ENCODE assay signal across 12 cellular contexts in genomic region chr16:10961231-10961630, GRCh38. TPM values are rescaled to one million over a fixed set of nuclear protein-coding genes. Genes with fewer than 3 reads are reported as not detected.
DNase-seq lines count a peak whose midpoint lies in the region; ATAC-seq, FAIRE-seq and TF ChIP-seq lines count a peak whose summit lies in the region.
"Had no signal": no experiment of that assay in that cellular context is flagged by ENCODE, and none has a peak within 500 bp of the region (broad histone marks: within the 10 kb centered on the region; RNA-seq: fewer than 3 reads in every experiment).

No MANE protein-coding gene starts in this region.

- peaks cover 14% of the 10 kb centered on the region for H3K36me3 Mint-ChIP-seq in activated naive CD4-positive, alpha-beta T cell treated with anti-CD3 and anti-CD28 coated beads, Interleukin-2, amount 50 U/mL, for 24 hours

- no peak overlapping the region for H3K4me2 ChIP-seq in MM.1S (ENCODE audit: low read depth, low read length)

- H4K20me1 ChIP-seq in MM.1S (ENCODE audit: insufficient read depth, low read length) = no peaks in the 10 kb centered on the region

- H3K27me3 ChIP-seq in bronchial epithelial cell (ENCODE audit: control insufficient read depth, insufficient read depth, low read length) (no peaks in the 10 kb centered on the region), MM.1S (replicated peaks; ENCODE audit: insufficient read depth, low read length) (no peaks in the 10 kb centered on the region)
- H3K27me3 ChIP-seq: spleen, tibial nerve had no signal

- H3K9me3 Mint-ChIP-seq in activated naive CD4-positive, alpha-beta T cell treated with anti-CD3 and anti-CD28 coated beads, Interleukin-2, amount 50 U/mL, for 24 hours = no peaks in the 10 kb centered on the region
- H3K9me3 Mint-ChIP-seq: activated CD4-positive, alpha-beta T cell treated with anti-CD3 and anti-CD28 coated beads, Interleukin-2, amount 10 ng/mL, durations not matched to agents 24 days and 14 days had no signal

- no peaks in the 10 kb centered on the region for H3K27me3 Mint-ChIP-seq in activated naive CD4-positive, alpha-beta T cell treated with anti-CD3 and anti-CD28 coated beads, Interleukin-2, amount 50 U/mL, for 24 hours
- H3K27me3 Mint-ChIP-seq: activated CD4-positive, alpha-beta T cell treated with anti-CD3 and anti-CD28 coated beads, Interleukin-2, amount 10 ng/mL, durations not matched to agents 24 days and 14 days had no signal

- FAIRE-seq in bronchial epithelial cell (lab: Jason Lieb, UNC) = no peak

- ATAC-seq in HG02938 (IDR thresholded peaks at IDR 0.05; ENCODE audit: unreplicated experiment) = no peak

- no peak overlapping the region for H3K4me3 ChIP-seq in bronchial epithelial cell (ENCODE audit: low read depth, low read length)
- H3K4me3 ChIP-seq in urinary bladder (ENCODE audit: low read depth, low read length) = no peak overlapping the region
- no peak overlapping the region for H3K4me3 ChIP-seq in MM.1S (ENCODE audit: low read length)
- H3K4me3 ChIP-seq: spleen, tibial nerve had no signal

- H3K36me3 ChIP-seq in bronchial epithelial cell (ENCODE audit: control insufficient read depth, insufficient read depth, low read length) (peaks cover 10% of the 10 kb centered on the region), urinary bladder (ENCODE audit: insufficient read depth) (peaks cover 2% of the 10 kb centered on the region), MM.1S (replicated peaks; ENCODE audit: insufficient read depth, low read length) (peaks cover 4% of the 10 kb centered on the region; the same call in 1 of the 2 replicates)

- H3K79me2 ChIP-seq in MM.1S (ENCODE audit: low read length) = peaks cover 12% of the 10 kb centered on the region

- no peak overlapping the region for H3K9ac ChIP-seq in MM.1S (ENCODE audit: low read length)

- H3K4me3 Mint-ChIP-seq in activated naive CD4-positive, alpha-beta T cell treated with anti-CD3 and anti-CD28 coated beads, Interleukin-2, amount 50 U/mL, for 24 hours = no peak overlapping the region
- H3K4me3 Mint-ChIP-seq: activated CD4-positive, alpha-beta T cell treated with anti-CD3 and anti-CD28 coated beads, Interleukin-2, amount 10 ng/mL, durations not matched to agents 24 days and 14 days had no signal

- WGBS in urinary bladder = 47% methylated on average over 7 of the region's 7 CpGs

- peaks cover 20% of the 10 kb centered on the region for H3F3A ChIP-seq in MM.1S (ENCODE audit: insufficient read depth, low read length)

- no peaks in the 10 kb centered on the region for H3K9me2 ChIP-seq in MM.1S (replicated peaks; ENCODE audit: insufficient read depth, low read length)

- no peaks in the 10 kb centered on the region for H3K9me3 ChIP-seq in MM.1S (replicated peaks; ENCODE audit: insufficient read depth, low read length)
- H3K9me3 ChIP-seq: spleen, tibial nerve had no signal

- H3K4me1 ChIP-seq in urinary bladder (ENCODE audit: insufficient read depth) = no peaks in the 10 kb centered on the region
- H3K4me1 ChIP-seq in MM.1S (ENCODE audit: low read length) = peaks cover 27% of the 10 kb centered on the region

- peak overlapping the region; percentile 39 for H3K27ac ChIP-seq in urinary bladder (ENCODE audit: low read depth)
- no peak overlapping the region for H3K27ac ChIP-seq in MM.1S (ENCODE audit: low read length)
- H3K27ac ChIP-seq: spleen had no signal

- no peak for DNase-seq in activated naive CD4-positive, alpha-beta T cell treated with anti-CD3 and anti-CD28 coated beads, Interleukin-2, amount 50 U/mL, for 16 hours
- DNase-seq in bronchial epithelial cell (ENCODE audit: low read depth) (peak; percentile 67), kidney tubule cell (ENCODE audit: low spot score) (peak; percentile 81), NCI-H187 treated with DMSO at 0.1 percent for 48 hours (lab: John Stamatoyannopoulos, UW) (no peak), MM.1S (no peak)
- DNase-seq: activated CD4-positive, alpha-beta T cell treated with anti-CD3 and anti-CD28 coated beads, Interleukin-2, amount 10 ng/mL, durations not matched to agents 24 days and 14 days; NCI-H1105; spleen had no signal

- H2AFZ ChIP-seq in MM.1S (ENCODE audit: low read length) = no peak overlapping the region

- peaks cover 33% of the 10 kb centered on the region for H3K4me1 Mint-ChIP-seq in activated naive CD4-positive, alpha-beta T cell treated with anti-CD3 and anti-CD28 coated beads, Interleukin-2, amount 50 U/mL, for 24 hours

- H3K27ac Mint-ChIP-seq in activated naive CD4-positive, alpha-beta T cell treated with anti-CD3 and anti-CD28 coated beads, Interleukin-2, amount 50 U/mL, for 24 hours = peak overlapping the region; percentile 17
- H3K27ac Mint-ChIP-seq: activated CD4-positive, alpha-beta T cell treated with anti-CD3 and anti-CD28 coated beads, Interleukin-2, amount 10 ng/mL, durations not matched to agents 24 days and 14 days had no signal

- no peak for TF ChIP-seq CTCF in bronchial epithelial cell (IDR thresholded peaks at IDR 0.05; ENCODE audit: insufficient read depth, low read length, severe bottlenecking)
- no peak for TF ChIP-seq CTCF in MM.1S (IDR thresholded peaks at IDR 0.05; ENCODE audit: low read length)

RNA-seq across cellular contexts. Expression of gene CLEC16A, which starts 16.9 kb away (rescaled TPM):
- total RNA-seq in bronchial epithelial cell (13.8 and 15.8 TPM in 2 replicates), urinary bladder (19.9 TPM)
- polyA plus RNA-seq in urinary bladder = 10.9 TPM

RNA-seq across cellular contexts. Expression of gene DEXI, which starts 19.0 kb away (rescaled TPM):
- total RNA-seq in bronchial epithelial cell (46.2 and 47.9 TPM in 2 replicates), urinary bladder (20.8 TPM)
- polyA plus RNA-seq in urinary bladder = 64.5 TPM

Comparison
In these comparisons a context has a peak if more than half of its experiments do, and no peak if none do; other contexts are left out.
1. DNase-seq: peak in bronchial epithelial cell (single experiment) and kidney tubule cell (single experiment); none in activated naive CD4-positive, alpha-beta T cell treated with anti-CD3 and anti-CD28 coated beads, Interleukin-2, amount 50 U/mL, for 16 hours (single experiment), NCI-H187 treated with DMSO at 0.1 percent for 48 hours (single experiment) and MM.1S (single experiment).